ENCODE assay signal across 9 cellular contexts in the genomic region with DNA sequence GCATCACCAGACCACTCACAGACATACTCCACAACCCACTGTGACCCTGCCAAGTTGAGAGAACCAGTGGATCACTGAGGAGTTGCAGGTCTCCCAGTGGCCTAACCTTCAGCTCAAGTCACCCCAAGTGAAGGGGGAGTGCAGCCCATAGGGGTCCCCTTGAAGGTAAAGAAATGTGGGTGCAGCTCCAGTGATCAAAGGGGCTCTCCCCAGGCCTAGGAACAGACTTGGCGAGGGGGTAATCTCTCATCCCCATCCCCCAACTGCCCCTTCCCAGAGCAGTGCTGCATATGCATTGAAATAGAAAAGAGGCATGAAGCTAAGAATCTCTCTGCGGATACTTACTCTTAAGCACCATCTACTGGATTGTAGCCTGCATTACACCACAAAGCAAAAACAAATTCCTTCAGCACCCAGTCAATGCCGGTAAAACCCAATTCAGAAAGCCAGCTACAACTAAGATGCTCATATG. TPM values are rescaled to one million over a fixed set of nuclear protein-coding genes. Genes with fewer than 3 reads are reported as not detected.
A peak's percentile ranks its signal among the peaks of the same experiment; 100 is the strongest.
DNase-seq lines count a peak whose midpoint lies in the region; ATAC-seq and TF ChIP-seq lines count a peak whose summit lies in the region.
"Had no signal": no experiment of that assay in that cellular context is flagged by ENCODE, and none has a peak within 500 bp of the region (broad histone marks: within the 10 kb centered on the region; RNA-seq: fewer than 3 reads in every experiment).

No MANE protein-coding gene starts in this region.

- no peak overlapping the region for H3K4me3 Mint-ChIP-seq in naive B cell

- H3K27ac Mint-ChIP-seq in naive B cell, result no peak overlapping the region

- peaks cover 0 to 6% (median 4%) of the 10 kb centered on the region in 3 donors for H3K4me1 Mint-ChIP-seq in naive B cell

- no peaks in the 10 kb centered on the region for H3K4me1 ChIP-seq in vagina
- H3K4me1 ChIP-seq in stomach, result no peaks in the 10 kb centered on the region
- H3K4me1 ChIP-seq: BLaER1 had no signal

- H3K27me3 Mint-ChIP-seq in naive B cell, result peaks cover 0 to 5% (median 0%) of the 10 kb centered on the region in 3 donors

- no peaks in the 10 kb centered on the region for H3K36me3 Mint-ChIP-seq in naive B cell

- no peak for TF ChIP-seq EP300 in stomach (IDR thresholded peaks at IDR 0.05)

- peak; percentile 87 for ATAC-seq in GM21717 (IDR thresholded peaks at IDR 0.05; ENCODE audit: unreplicated experiment)
- ATAC-seq in naive B cell (ENCODE audit: low read depth in 2 of 2), result no peak

- TF ChIP-seq POLR2A in vagina (IDR thresholded peaks at IDR 0.05), result no peak
- no peak for TF ChIP-seq POLR2A in stomach (IDR thresholded peaks at IDR 0.05)

- no peaks in the 10 kb centered on the region for H3K36me3 ChIP-seq in vagina
- no peaks in the 10 kb centered on the region for H3K36me3 ChIP-seq in stomach
- H3K36me3 ChIP-seq: BLaER1 had no signal

- H3K27me3 ChIP-seq in vagina (no peaks in the 10 kb centered on the region), stomach (no peaks in the 10 kb centered on the region)

- no peaks in the 10 kb centered on the region for H3K9me3 Mint-ChIP-seq in naive B cell

- no peaks in the 10 kb centered on the region for H3K9me3 ChIP-seq in vagina
- H3K9me3 ChIP-seq in stomach, result no peaks in the 10 kb centered on the region
- H3K9me3 ChIP-seq: BLaER1 had no signal

- 9 to 36% (median 19%) methylated on average over 3 of the region's 3 CpGs for WGBS in stomach, 5 donors

- intact Hi-C loops in vagina (cut with DNase I), result no loop called here
- intact Hi-C loops in stomach (cut with DNase I; ENCODE audit: low total_unique reads), result no loop called here

- H3K4me3 ChIP-seq in choroid plexus epithelial cell (ENCODE audit: low read depth, low read length) (no peak overlapping the region), vagina (no peak overlapping the region), stomach (no peak overlapping the region)
- H3K4me3 ChIP-seq: BLaER1 had no signal

- H3K27ac ChIP-seq in vagina (no peak overlapping the region), stomach (no peak overlapping the region)
- H3K27ac ChIP-seq: BLaER1 had no signal

- peak; percentile 43 for TF ChIP-seq CTCF in choroid plexus epithelial cell (conservative IDR thresholded peaks at IDR 0.05; ENCODE audit: low read depth, low read length)
- TF ChIP-seq CTCF in vagina (IDR thresholded peaks at IDR 0.05), result no peak
- TF ChIP-seq CTCF in stomach (IDR thresholded peaks at IDR 0.05), result peak in 3 of 7 experiments; percentile 31 to 48 (median 43)

- DNase-seq in DMS153 (lab: John Stamatoyannopoulos, UW), result peak; percentile 2
- no peak for DNase-seq in DMS153 treated with DMSO at 0.1 percent for 48 hours (lab: John Stamatoyannopoulos, UW; ENCODE audit: unreplicated experiment)
- peak; percentile 25 for DNase-seq in NCI-H2227 (lab: John Stamatoyannopoulos, UW; ENCODE audit: unreplicated experiment)
- peak; percentile 17 for DNase-seq in choroid plexus epithelial cell (ENCODE audit: low read depth)
- peak; percentile 10 for DNase-seq in naive B cell
- DNase-seq in vagina (ENCODE audit: extremely low spot score in 2 of 2), result no peak
- no peak for DNase-seq in stomach

RNA-seq across cellular contexts. Expression of gene MAGEE1, which starts 27.0 kb away (rescaled TPM):
- polyA plus RNA-seq in naive B cell (ENCODE audit: low read depth in 6 of 6) (1 to 10 TPM; 2.9 to 6.4 (median 3.7) TPM), stomach (1 to 10 TPM in 1 of 3 donors, under 1 TPM in 2; 0.31 to 1.1 (median 0.62) TPM)
- total RNA-seq in vagina (3.4 TPM), stomach (1 to 10 TPM in 1 of 5 donors, under 1 TPM in 3, not detected in 1; 0.29 to 1.5 (median 0.37) TPM)

Comparison
In these comparisons a context has a peak if more than half of its experiments do, and no peak if none do; other contexts are left out.
1. DNase-seq: peak in DMS153 (single experiment), NCI-H2227 (single experiment), choroid plexus epithelial cell (single experiment) and naive B cell (single experiment); none in DMS153 treated with DMSO at 0.1 percent for 48 hours (single experiment), vagina (0 of 2) and stomach (single experiment).